In genomic region chr2:181077128-181077709, GRCh38 we compare ENCODE assay signal across 1 cellular context.
TF ChIP-seq lines count a peak whose summit lies in the region.

No MANE protein-coding gene starts in this region.

TF ChIP-seq in GM23338, 12 proteins besides CTCF, POLR2A, EP300 and RAD21 (continued from another document):
- no peak for TF ChIP-seq ZNF462 (CRISPR knock-in tag; IDR thresholded peaks at IDR 0.05)
- TF ChIP-seq EZH2phosphoT487 (IDR thresholded peaks at IDR 0.05; ENCODE audit: unreplicated experiment), result no peak
- TF ChIP-seq POLR2AphosphoS5 (IDR thresholded peaks at IDR 0.05; ENCODE audit: low read depth), result no peak
- no peak for TF ChIP-seq JUNB (IDR thresholded peaks at IDR 0.05; ENCODE audit: unreplicated experiment)
- TF ChIP-seq REST (IDR thresholded peaks at IDR 0.05; ENCODE audit: unreplicated experiment), result no peak
